In the genomic region with DNA sequence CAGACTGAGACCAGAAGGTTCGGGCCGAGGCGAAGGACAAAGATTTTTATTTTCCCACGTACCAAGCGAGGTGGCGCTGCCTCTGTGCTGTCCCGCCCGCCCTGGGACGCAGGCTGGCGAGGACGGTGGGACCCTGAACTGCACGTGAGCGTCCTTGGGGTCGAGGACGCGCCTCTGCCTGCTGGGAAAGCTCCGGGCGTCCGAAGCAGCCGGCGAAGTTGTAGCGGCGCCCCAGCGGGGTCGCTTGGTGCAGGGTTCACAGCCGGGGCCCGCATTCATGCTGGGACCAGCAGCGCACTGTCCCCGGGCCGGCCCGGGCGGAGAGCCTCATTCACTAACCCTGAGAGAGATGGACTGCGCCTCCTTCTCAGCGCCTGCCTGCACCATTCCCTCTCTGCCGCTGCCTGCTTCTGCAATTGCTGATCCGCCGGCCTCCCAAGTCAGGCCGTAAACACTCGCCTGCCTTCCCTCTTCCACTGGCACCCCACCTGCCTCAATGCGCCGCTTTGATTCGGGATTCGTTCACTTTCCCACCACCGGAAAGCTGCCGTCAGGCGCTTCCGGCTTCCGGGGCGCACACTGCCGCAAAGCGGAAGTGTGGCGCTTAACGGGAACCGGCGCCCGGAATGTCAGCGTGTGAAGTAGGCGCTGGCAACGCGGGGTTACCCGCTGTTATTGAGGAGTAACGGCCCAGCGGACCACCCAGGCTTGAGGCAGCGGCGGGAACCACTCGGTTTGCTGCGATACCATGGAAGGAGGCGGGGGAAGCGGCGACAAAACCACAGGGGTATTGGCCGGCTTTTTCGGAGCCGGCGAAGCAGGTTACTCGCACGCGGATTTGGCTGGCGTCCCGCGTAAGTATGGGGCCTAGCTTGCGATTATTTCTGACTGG, we compare ENCODE assay signal across 8 cellular contexts. TPM values are rescaled to one million over a fixed set of nuclear protein-coding genes. Genes with fewer than 3 reads are reported as not detected.
A peak's percentile ranks its signal among the peaks of the same experiment; 100 is the strongest.
DNase-seq lines count a peak whose midpoint lies in the region; ATAC-seq, FAIRE-seq and TF ChIP-seq lines count a peak whose summit lies in the region.
"Not testable (repeated sequence)": the region's sequence is repeated elsewhere in the genome, so short reads cannot be mapped to it uniquely, and the experiment has no call there.

A gene (minus strand): TSS at position 581 of the 892 bp plus-strand sequence. CDS start 302 bp downstream, at position 279.
A gene with protein sequence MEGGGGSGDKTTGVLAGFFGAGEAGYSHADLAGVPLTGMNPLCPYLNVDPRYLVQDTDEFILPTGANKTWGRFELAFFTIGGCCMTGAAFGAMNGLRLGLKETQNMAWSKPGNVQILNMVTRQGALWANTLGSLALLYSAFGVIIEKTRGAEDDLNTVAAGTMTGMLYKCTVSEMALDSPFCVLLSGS (plus strand): TSS at position 607 of the 892 bp plus-strand sequence. CDS start 142 bp downstream, at position 749.

- peaks cover 16% of the 10 kb centered on the region for H3K4me1 Mint-ChIP-seq in activated CD4-positive, alpha-beta T cell treated with anti-CD3 and anti-CD28 coated beads, Interleukin-2, amount 10 ng/mL, durations not matched to agents 24 days and 14 days

- intact Hi-C loops in activated CD4-positive, alpha-beta T cell treated with anti-CD3 and anti-CD28 coated beads, Interleukin-2, amount 10 ng/mL, durations not matched to agents 24 days and 14 days (cut with micrococcal nuclease); colonic mucosa (cut with DNase I): not testable (repeated sequence)

- peak within 1 kb of the TSS; percentile 90 for H3K4me3 ChIP-seq in BE2C (ENCODE audit: low read depth, low read length)
- H3K4me3 ChIP-seq in colonic mucosa = peak within 1 kb of the TSS; percentile 66

- peak within 1 kb of the TSS; percentile 78 to 84 for H3K9ac ChIP-seq in colonic mucosa (ENCODE audit: low read depth in 2 of 2, low read length in 2 of 2)

- H3K27me3 Mint-ChIP-seq in activated CD4-positive, alpha-beta T cell treated with anti-CD3 and anti-CD28 coated beads, Interleukin-2, amount 10 ng/mL, durations not matched to agents 24 days and 14 days = not testable (repeated sequence)

- not testable (repeated sequence) for H3K9me3 Mint-ChIP-seq in activated CD4-positive, alpha-beta T cell treated with anti-CD3 and anti-CD28 coated beads, Interleukin-2, amount 10 ng/mL, durations not matched to agents 24 days and 14 days

- peak; percentile 90 for FAIRE-seq in GM19239 (lab: Jason Lieb, UNC)

- ATAC-seq in HG03432 (IDR thresholded peaks at IDR 0.05; ENCODE audit: unreplicated experiment) = peak; percentile 83

- H3K36me3 Mint-ChIP-seq in activated CD4-positive, alpha-beta T cell treated with anti-CD3 and anti-CD28 coated beads, Interleukin-2, amount 10 ng/mL, durations not matched to agents 24 days and 14 days (ENCODE audit: low read depth) = peaks cover 15% of the 10 kb centered on the region

- H3K4me3 Mint-ChIP-seq in activated CD4-positive, alpha-beta T cell treated with anti-CD3 and anti-CD28 coated beads, Interleukin-2, amount 10 ng/mL, durations not matched to agents 24 days and 14 days = peak within 1 kb of the TSS; percentile 99

- H3K27ac Mint-ChIP-seq in activated CD4-positive, alpha-beta T cell treated with anti-CD3 and anti-CD28 coated beads, Interleukin-2, amount 10 ng/mL, durations not matched to agents 24 days and 14 days = peak within 1 kb of the TSS; percentile 90

- H3K9me3 ChIP-seq in BE2C, colonic mucosa: not testable (repeated sequence)

- H3K36me3 ChIP-seq in BE2C, colonic mucosa: not testable (repeated sequence)

- not testable (repeated sequence) for H3K27me3 ChIP-seq in BE2C, colonic mucosa

- TF ChIP-seq CTCF in BE2C (IDR thresholded peaks at IDR 0.05; ENCODE audit: low read depth, low read length); colonic mucosa (IDR thresholded peaks at IDR 0.05): not testable (repeated sequence)

- not testable (repeated sequence) for H3K4me1 ChIP-seq in BE2C, colonic mucosa

- peak; percentile 79 for DNase-seq in BE2C
- DNase-seq in GM19239 (ENCODE audit: insufficient read length, low spot score) = peak; percentile 15
- peak; percentile 15 for DNase-seq in NCI-H510A treated with DMSO at 0.1 percent for 48 hours (lab: John Stamatoyannopoulos, UW)
- peak; percentile 96 for DNase-seq in activated CD4-positive, alpha-beta T cell treated with anti-CD3 and anti-CD28 coated beads, Interleukin-2, amount 10 ng/mL, durations not matched to agents 24 days and 14 days
- DNase-seq in colonic mucosa = peak; percentile 84
- peak; percentile 85 for DNase-seq in kidney tubule cell (ENCODE audit: low spot score)
- DNase-seq in stimulated activated CD4-positive, alpha-beta T cell treated with anti-CD3 and anti-CD28 coated beads, Interleukin-15, amount 100 ng/mL, for 48 hours (ENCODE audit: low read depth in 2 of 2) = peak; percentile 56 to 64

- peak within 1 kb of the TSS; percentile 60 for H3K27ac ChIP-seq in colonic mucosa

RNA-seq across cellular contexts. Expression of the first gene that starts in this region (rescaled TPM):
- 23.8 TPM for polyA plus RNA-seq in BE2C (2012; ENCODE audit: insufficient read depth, insufficient read length, low read depth)
- 35.1 and 39.2 TPM in 2 replicates for total RNA-seq in activated CD4-positive, alpha-beta T cell treated with anti-CD3 and anti-CD28 coated beads, Interleukin-2, amount 10 ng/mL, durations not matched to agents 24 days and 14 days
- 10 to 100 TPM; 26.1 to 29.6 TPM for total RNA-seq in colonic mucosa

RNA-seq across cellular contexts. Expression of the second gene that starts in this region (rescaled TPM):
- polyA plus RNA-seq in BE2C (2012; ENCODE audit: insufficient read depth, insufficient read length, low read depth) = 26.8 TPM
- 29.0 and 30.5 TPM in 2 replicates for total RNA-seq in activated CD4-positive, alpha-beta T cell treated with anti-CD3 and anti-CD28 coated beads, Interleukin-2, amount 10 ng/mL, durations not matched to agents 24 days and 14 days
- total RNA-seq in colonic mucosa = 10 to 100 TPM in 1 of 2 donors, 1 to 10 TPM in 1; 7.7 to 10.2 TPM

Comparison
In these comparisons a context has a peak if more than half of its experiments do, and no peak if none do; other contexts are left out.
1. Peak in every context shown above with its lines: DNase-seq, ATAC-seq, H3K4me3 ChIP-seq and H3K27ac ChIP-seq.
2. DNase-seq: peak in every context shown above with its lines; median percentile 96 in activated CD4-positive, alpha-beta T cell treated with anti-CD3 and anti-CD28 coated beads, Interleukin-2, amount 10 ng/mL, durations not matched to agents 24 days and 14 days; 85 in kidney tubule cell; 84 in colonic mucosa; 79 in BE2C; 60 in stimulated activated CD4-positive, alpha-beta T cell treated with anti-CD3 and anti-CD28 coated beads, Interleukin-15, amount 100 ng/mL, for 48 hours; 15 in GM19239; 15 in NCI-H510A treated with DMSO at 0.1 percent for 48 hours.